In genomic region chr13:71699342-71699741, GRCh38 we compare ENCODE assay signal across 21 cellular contexts.
"Had no signal": no experiment of that assay in that cellular context is flagged by ENCODE, and none has a peak within 500 bp of the region (broad histone marks: within the 10 kb centered on the region; RNA-seq: fewer than 3 reads in every experiment).

No MANE protein-coding gene starts in this region.

- H3K9me3 ChIP-seq: left ventricle myocardium inferior, ovary, right atrium auricular region, right lobe of liver, tibial nerve, uterus had no signal

- FAIRE-seq: keratinocyte had no signal

- ATAC-seq: naive thymus-derived CD8-positive, alpha-beta T cell; right lobe of liver; stimulated activated memory B cell treated with anti-CD40 and anti-IgM and Interleukin-4, amounts not matched to agents 10 μg/mL and 1 μg/mL and 100 μg/mL, for 72 hours; stimulated activated naive CD8-positive, alpha-beta T cell treated with anti-CD3 and anti-CD28 coated beads, Interleukin-15, amount 100 ng/mL, for 72 hours had no signal

- H3K4me1 ChIP-seq: left ventricle myocardium inferior, right atrium auricular region, right lobe of liver, tibial nerve, uterus had no signal

- H3K36me3 ChIP-seq: left ventricle myocardium inferior, ovary, right atrium auricular region, right lobe of liver, tibial nerve, uterus had no signal

- H3K4me3 ChIP-seq: left ventricle myocardium inferior, lung, ovary, right atrium auricular region, right lobe of liver, smooth muscle cell, tibial nerve, uterus had no signal

- DNase-seq: hippocampal formation; left ventricle myocardium inferior; mesendoderm; midbrain; naive thymus-derived CD8-positive, alpha-beta T cell; ovary; right lobe of liver; stimulated activated CD4-positive, alpha-beta T cell treated with anti-CD3 and anti-CD28 coated beads, Interleukin-1b, Interleukin-23, amount 100 ng/mL, for 48 hours; stimulated activated CD4-positive, alpha-beta T cell treated with anti-CD3 and anti-CD28 coated beads, Interleukin-2, amount 100 ng/mL, for 48 hours; stimulated activated CD4-positive, alpha-beta T cell treated with anti-CD3 and anti-CD28 coated beads, Interleukin-4, amount 100 ng/mL, for 4 hours; stimulated activated CD8-positive, alpha-beta memory T cell treated with anti-CD3 and anti-CD28 coated beads, Interleukin-4, amount 100 ng/mL, for 48 hours; stimulated activated naive CD4-positive, alpha-beta T cell treated with Interleukin-2 at 50 U/mL for 16 hours; stimulated activated naive CD8-positive, alpha-beta T cell treated with anti-CD3 and anti-CD28 coated beads, Interleukin-15, amount 100 ng/mL, for 72 hours; substantia nigra; uterus had no signal
